1 cellular context compared by ENCODE assay signal in the genomic region with DNA sequence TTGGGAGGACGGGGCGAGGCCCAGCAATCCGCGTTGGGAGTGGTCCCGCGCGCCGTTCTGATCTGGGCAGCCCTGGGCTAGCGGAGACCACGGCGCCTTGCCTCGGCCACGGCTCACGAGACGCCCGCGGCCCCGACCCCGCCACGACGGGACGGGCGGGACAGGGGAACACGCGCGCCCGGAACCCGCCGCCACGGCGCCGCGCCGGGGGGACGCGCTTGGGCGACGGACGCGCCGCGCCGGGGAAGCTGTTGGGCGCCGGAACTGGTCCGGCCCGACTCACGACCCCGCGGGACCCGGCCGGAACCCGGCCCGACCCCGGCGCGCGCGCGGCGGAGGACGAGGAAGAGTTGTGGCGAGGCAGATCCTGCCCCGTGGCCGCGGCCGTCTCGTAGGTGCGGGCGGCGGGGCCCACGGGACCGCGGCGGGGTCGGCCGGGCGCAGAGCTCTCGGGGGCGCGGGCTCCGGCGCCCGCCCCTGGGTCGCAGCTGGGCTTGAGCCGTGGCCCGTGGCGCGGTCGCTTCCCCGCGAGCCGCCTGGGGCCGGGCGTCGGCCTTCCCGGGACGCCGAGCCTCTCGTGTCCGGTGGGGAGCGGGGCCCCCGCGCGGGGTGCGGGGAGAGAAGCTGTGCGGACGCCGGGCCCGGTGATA.
A peak's percentile ranks its signal among the peaks of the same experiment; 100 is the strongest.
TF ChIP-seq lines count a peak whose summit lies in the region.

TSS of gene ACSF3 (plus strand) at position 251 of the 650 bp plus-strand sequence. CDS start 6,830 bp downstream, outside the sequence.

TF ChIP-seq in H1, 55 proteins besides CTCF, POLR2A, EP300 and RAD21:
- TF ChIP-seq ATF3 (IDR thresholded peaks at IDR 0.05; ENCODE audit: insufficient read depth, low read depth, low read length) (no peak), USF2 (IDR thresholded peaks at IDR 0.05; ENCODE audit: low read length) (no peak), CREB1 (IDR thresholded peaks at IDR 0.05) (peak; percentile 29; the same call in 1 of the 2 replicates), GABPA (IDR thresholded peaks at IDR 0.05; ENCODE audit: borderline replicate concordance, insufficient read depth, low read length) (peak; percentile 96), KDM4A (IDR thresholded peaks at IDR 0.05; ENCODE audit: low read depth, low read length, severe bottlenecking) (peak; percentile 82), EGR1 (IDR thresholded peaks at IDR 0.05; ENCODE audit: borderline replicate concordance, low read depth, low read length) (no peak), MAX (IDR thresholded peaks at IDR 0.05) (peak; percentile 64), TAF1 (IDR thresholded peaks at IDR 0.05; ENCODE audit: low read depth, low read length) (peak; percentile 85), SIX5 (IDR thresholded peaks at IDR 0.05; ENCODE audit: low read depth, low read length) (no peak), BACH1 (IDR thresholded peaks at IDR 0.05; ENCODE audit: low read length) (peak; percentile 44; the same call in 1 of the 2 replicates), PHF8 (conservative IDR thresholded peaks at IDR 0.05; ENCODE audit: low read depth, low read length) (peak; percentile 72), SIN3A (conservative IDR thresholded peaks at IDR 0.05 in 1 of 2, IDR thresholded peaks at IDR 0.05 in 1 of 2; ENCODE audit: low read depth in 1 of 2, low read length in 2 of 2) (0 out of 4 replicates have a peak, but pooled peaks have one; percentile 23 to 27), POLR2AphosphoS5 (IDR thresholded peaks at IDR 0.05; ENCODE audit: low read depth, low read length) (peak; percentile 36; the same call in 1 of the 2 replicates), SP1 (IDR thresholded peaks at IDR 0.05; ENCODE audit: low read depth, low read length) (no peak), KDM5A (IDR thresholded peaks at IDR 0.05; ENCODE audit: low read length) (peak; percentile 42; the same call in 1 of the 2 replicates), CEBPB (IDR thresholded peaks at IDR 0.05; ENCODE audit: low read depth, low read length) (no peak), TBP (IDR thresholded peaks at IDR 0.05; ENCODE audit: low read depth, low read length) (peak; percentile 55; the same call in 1 of the 2 replicates), EZH2 (IDR thresholded peaks at IDR 0.05; ENCODE audit: low read depth, low read length, severe bottlenecking) (no peak)
- TF ChIP-seq, protein P1, sequence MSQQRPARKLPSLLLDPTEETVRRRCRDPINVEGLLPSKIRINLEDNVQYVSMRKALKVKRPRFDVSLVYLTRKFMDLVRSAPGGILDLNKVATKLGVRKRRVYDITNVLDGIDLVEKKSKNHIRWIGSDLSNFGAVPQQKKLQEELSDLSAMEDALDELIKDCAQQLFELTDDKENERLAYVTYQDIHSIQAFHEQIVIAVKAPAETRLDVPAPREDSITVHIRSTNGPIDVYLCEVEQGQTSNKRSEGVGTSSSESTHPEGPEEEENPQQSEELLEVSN (IDR thresholded peaks at IDR 0.05): peak; percentile 41; the same call in 1 of the 2 replicates
